ENCODE assay signal across 24 cellular contexts in genomic region chr3:41290306-41290705, GRCh38.
"Had no signal": no experiment of that assay in that cellular context is flagged by ENCODE, and none has a peak within 500 bp of the region (broad histone marks: within the 10 kb centered on the region; RNA-seq: fewer than 3 reads in every experiment).

No MANE protein-coding gene starts in this region.

- H3K27ac Mint-ChIP-seq: activated CD4-positive, alpha-beta memory T cell treated with anti-CD3 and anti-CD28 coated beads, Interleukin-2, amount 10 ng/mL, durations not matched to agents 7 days and 5 days; activated CD4-positive, alpha-beta T cell treated with anti-CD3 and anti-CD28 coated beads, Interleukin-2, amount 10 ng/mL, durations not matched to agents 7 days and 5 days; activated naive CD4-positive, alpha-beta T cell treated with anti-CD3 and anti-CD28 coated beads, Interleukin-2, amount 10 ng/mL, durations not matched to agents 7 days and 5 days; activated naive CD8-positive, alpha-beta T cell treated with anti-CD3 and anti-CD28 coated beads, Interleukin-2, amount 10 ng/mL, durations not matched to agents 7 days and 5 days; activated T-cell treated with anti-CD3 and anti-CD28 coated beads, Interleukin-2, amount 50 U/mL, for 24 hours; activated T-cell treated with anti-CD3 and anti-CD28 coated beads, Interleukin-2, amount 50 U/mL, for 72 hours had no signal

- DNase-seq: activated CD4-positive, alpha-beta memory T cell treated with anti-CD3 and anti-CD28 coated beads, Interleukin-2, amount 10 ng/mL, durations not matched to agents 7 days and 5 days; activated CD4-positive, alpha-beta T cell treated with anti-CD3 and anti-CD28 coated beads for 1 hour; activated CD4-positive, alpha-beta T cell treated with anti-CD3 and anti-CD28 coated beads for 4 hours; activated CD4-positive, alpha-beta T cell treated with anti-CD3 and anti-CD28 coated beads, Interleukin-2, amount 10 ng/mL, durations not matched to agents 7 days and 5 days; activated CD4-positive, alpha-beta T cell treated with anti-CD3 and anti-CD28 coated beads, Interleukin-2, amount 50 U/mL, for 4 hours; activated CD8-positive, alpha-beta memory T cell treated with anti-CD3 and anti-CD28 coated beads, Interleukin-2, amount 50 U/mL, for 48 hours; activated gamma-delta T cell; activated naive CD4-positive, alpha-beta T cell; activated naive CD4-positive, alpha-beta T cell treated with anti-CD3 and anti-CD28 coated beads, Interleukin-2, amount 10 ng/mL, durations not matched to agents 7 days and 5 days; activated naive CD8-positive, alpha-beta T cell treated with anti-CD3 and anti-CD28 coated beads, Interleukin-2, amount 10 ng/mL, durations not matched to agents 7 days and 5 days; activated T-cell treated with anti-CD3 and anti-CD28 coated beads for 4 hours; activated T-cell treated with anti-CD3 and anti-CD28 coated beads, Interleukin-2, amount 50 U/mL, for 24 hours; activated T-cell treated with anti-CD3 and anti-CD28 coated beads, Interleukin-2, amount 50 U/mL, for 72 hours; caudate nucleus; colonic mucosa; effector CD8-positive, alpha-beta T cell; foreskin fibroblast; T-helper 2 cell had no signal

- H3K4me1 ChIP-seq: ascending aorta, colonic mucosa had no signal

- ATAC-seq: activated naive CD4-positive, alpha-beta T cell treated with anti-CD3 and anti-CD28 coated beads, Interleukin-2, amount 50 U/mL, for 72 hours; activated T-cell treated with anti-CD3 and anti-CD28 coated beads, Interleukin-2, amount 50 U/mL, for 72 hours had no signal

- H3K27me3 ChIP-seq: ascending aorta, colonic mucosa had no signal

- H3K27me3 Mint-ChIP-seq: activated CD4-positive, alpha-beta memory T cell treated with anti-CD3 and anti-CD28 coated beads, Interleukin-2, amount 10 ng/mL, durations not matched to agents 7 days and 5 days; activated CD4-positive, alpha-beta T cell treated with anti-CD3 and anti-CD28 coated beads, Interleukin-2, amount 10 ng/mL, durations not matched to agents 7 days and 5 days; activated naive CD4-positive, alpha-beta T cell treated with anti-CD3 and anti-CD28 coated beads, Interleukin-2, amount 10 ng/mL, durations not matched to agents 7 days and 5 days; activated naive CD8-positive, alpha-beta T cell treated with anti-CD3 and anti-CD28 coated beads, Interleukin-2, amount 10 ng/mL, durations not matched to agents 7 days and 5 days; activated T-cell treated with anti-CD3 and anti-CD28 coated beads, Interleukin-2, amount 50 U/mL, for 24 hours had no signal

- H3K36me3 Mint-ChIP-seq: activated naive CD4-positive, alpha-beta T cell treated with anti-CD3 and anti-CD28 coated beads, Interleukin-2, amount 10 ng/mL, durations not matched to agents 7 days and 5 days; activated naive CD4-positive, alpha-beta T cell treated with anti-CD3 and anti-CD28 coated beads, Interleukin-2, amount 50 U/mL, for 72 hours had no signal

- H3K4me3 ChIP-seq: ascending aorta, colonic mucosa had no signal

- FAIRE-seq: endometrium, endothelial cell of umbilical vein, frontal cortex had no signal

- H3K4me1 Mint-ChIP-seq: activated CD4-positive, alpha-beta T cell treated with anti-CD3 and anti-CD28 coated beads, Interleukin-2, amount 10 ng/mL, durations not matched to agents 7 days and 5 days had no signal

- H3K9me3 Mint-ChIP-seq: activated CD4-positive, alpha-beta memory T cell treated with anti-CD3 and anti-CD28 coated beads, Interleukin-2, amount 10 ng/mL, durations not matched to agents 7 days and 5 days; activated CD4-positive, alpha-beta T cell treated with anti-CD3 and anti-CD28 coated beads, Interleukin-2, amount 10 ng/mL, durations not matched to agents 7 days and 5 days; activated naive CD4-positive, alpha-beta T cell treated with anti-CD3 and anti-CD28 coated beads, Interleukin-2, amount 10 ng/mL, durations not matched to agents 7 days and 5 days; activated naive CD8-positive, alpha-beta T cell treated with anti-CD3 and anti-CD28 coated beads, Interleukin-2, amount 10 ng/mL, durations not matched to agents 7 days and 5 days; activated T-cell treated with anti-CD3 and anti-CD28 coated beads, Interleukin-2, amount 50 U/mL, for 72 hours had no signal

- H3K36me3 ChIP-seq: colonic mucosa had no signal

- H3K9me3 ChIP-seq: ascending aorta, colonic mucosa had no signal

- H3K4me3 Mint-ChIP-seq: activated CD4-positive, alpha-beta memory T cell treated with anti-CD3 and anti-CD28 coated beads, Interleukin-2, amount 10 ng/mL, durations not matched to agents 7 days and 5 days; activated CD4-positive, alpha-beta T cell treated with anti-CD3 and anti-CD28 coated beads, Interleukin-2, amount 10 ng/mL, durations not matched to agents 7 days and 5 days; activated naive CD4-positive, alpha-beta T cell treated with anti-CD3 and anti-CD28 coated beads, Interleukin-2, amount 10 ng/mL, durations not matched to agents 7 days and 5 days; activated naive CD8-positive, alpha-beta T cell treated with anti-CD3 and anti-CD28 coated beads, Interleukin-2, amount 10 ng/mL, durations not matched to agents 7 days and 5 days; activated T-cell treated with anti-CD3 and anti-CD28 coated beads, Interleukin-2, amount 50 U/mL, for 24 hours; activated T-cell treated with anti-CD3 and anti-CD28 coated beads, Interleukin-2, amount 50 U/mL, for 72 hours had no signal

- H3K27ac ChIP-seq: ascending aorta, colonic mucosa, epithelial cell of prostate had no signal
